ENCODE assay signal across 8 cellular contexts in genomic region chr13:110705826-110706569, GRCh38. TPM values are rescaled to one million over a fixed set of nuclear protein-coding genes. Genes with fewer than 3 reads are reported as not detected.
A peak's percentile ranks its signal among the peaks of the same experiment; 100 is the strongest.
DNase-seq lines count a peak whose midpoint lies in the region; ATAC-seq and TF ChIP-seq lines count a peak whose summit lies in the region.

Gene CARS2, minus strand, starts transcription at chr13:110706116. Its CDS starts 23 bp downstream, at chr13:110706093.

- ATAC-seq in GM21717 (IDR thresholded peaks at IDR 0.05; ENCODE audit: unreplicated experiment): peak; percentile 92

- DNase-seq in DMS53 (lab: John Stamatoyannopoulos, UW): peak; percentile 93
- DNase-seq in KBM-7: peak; percentile 96
- peak; percentile 95 to 96 for DNase-seq in PC-9
- peak; percentile 92 for DNase-seq in activated T-cell treated with anti-CD3 and anti-CD28 coated beads for 48 hours (ENCODE audit: low read depth)
- DNase-seq in epithelial cell of prostate (ENCODE audit: low read depth, low spot score): peak; percentile 73
- peak; percentile 96 for DNase-seq in mucosa of gallbladder (ENCODE audit: low spot score)
- DNase-seq in stimulated activated CD8-positive, alpha-beta memory T cell treated with anti-CD3 and anti-CD28 coated beads, Interleukin-4, amount 100 ng/mL, for 4 hours (ENCODE audit: low read depth in 2 of 2, low spot score in 1 of 2): peak; percentile 84 to 90

- BruUV-seq in PC-9 (replicated peaks; lab: Mats Ljungman, UMichigan): no TSS peak

- intact Hi-C loops in PC-9 (cut with micrococcal nuclease; ENCODE audit: unreplicated experiment): loop anchor here (1.0 to 5.0 kb wide), 2 partner anchors 180 to 249 kb away; no protein-coding TSS in a partner anchor

- H3K9me3 ChIP-seq in PC-9 (ENCODE audit: insufficient read depth, low read depth): no peaks in the 10 kb centered on the region

- peak within 1 kb of the TSS; percentile 82 for H3K4me3 ChIP-seq in PC-9

- peaks cover 29% of the 10 kb centered on the region for H3K4me1 ChIP-seq in PC-9 (replicated peaks; ENCODE audit: insufficient read depth)

- H4K20me1 ChIP-seq in PC-9 (ENCODE audit: insufficient read depth): peaks cover 5% of the 10 kb centered on the region

- no peak for TF ChIP-seq CTCF in PC-9 (conservative IDR thresholded peaks at IDR 0.05)

- POLR2A ChIA-PET in PC-9 (lab: Charles Lee; ENCODE audit: unreplicated experiment): interaction anchor here (0.6 to 0.7 kb wide), 3 partner anchors 9 to 250 kb away, joined by 3 to 7 read pairs (median 3); no protein-coding TSS in a partner anchor

- no peaks in the 10 kb centered on the region for H3K9me2 ChIP-seq in PC-9 (ENCODE audit: insufficient read depth)

- no peaks in the 10 kb centered on the region for H3K27me3 ChIP-seq in PC-9 (ENCODE audit: insufficient read depth, low read depth)

- in situ Hi-C loops in KBM-7 (cut with MboI; ENCODE audit: low pct_unique_long_range_greater_than_20kb, low sequenced_read_pairs): no loop called here

- peaks cover 41% of the 10 kb centered on the region for H3K79me2 ChIP-seq in PC-9 (ENCODE audit: low read depth)

- H3F3A ChIP-seq in PC-9 (ENCODE audit: insufficient read depth, low read depth): peaks cover 31% of the 10 kb centered on the region

- peak within 1 kb of the TSS; percentile 75 for H2AFZ ChIP-seq in PC-9

- 0 out of 2 replicates have a peak, but pooled peaks cover 4% of the 10 kb centered on the region for H3K36me3 ChIP-seq in PC-9 (ENCODE audit: low read depth)

- H3K4me2 ChIP-seq in PC-9: peak within 1 kb of the TSS; percentile 98

- H3K27ac ChIP-seq in PC-9 (peak within 1 kb of the TSS; percentile 93), epithelial cell of prostate (peak within 1 kb of the TSS; percentile 95)

- CTCF ChIA-PET in PC-9 (lab: Charles Lee): no interaction called here

RNA-seq across cellular contexts. Expression of gene CARS2, which starts in this region (rescaled TPM):
- total RNA-seq in PC-9 (2021) (57.1 and 67.0 TPM in 2 replicates), mucosa of gallbladder (62.8 TPM)

Comparison
In these comparisons a context has a peak if more than half of its experiments do, and no peak if none do; other contexts are left out.
1. Peak in every context shown above with its lines: DNase-seq, ATAC-seq, H3K4me3 ChIP-seq and H3K27ac ChIP-seq.